Comparison of ENCODE assay signal across 8 cellular contexts in genomic region chr12:93569656-93570551, GRCh38. TPM values are rescaled to one million over a fixed set of nuclear protein-coding genes. Genes with fewer than 3 reads are reported as not detected.
DNase-seq lines count a peak whose midpoint lies in the region; ATAC-seq and TF ChIP-seq lines count a peak whose summit lies in the region.

No MANE protein-coding gene starts in this region.

- peak overlapping the region; percentile 83 for H3K27ac Mint-ChIP-seq in endothelial cell (ENCODE audit: unreplicated experiment)
- peak overlapping the region; percentile 80 for H3K27ac Mint-ChIP-seq in mesothelial cell of epicardium

- peak; percentile 80 for TF ChIP-seq CTCF in endothelial cell (IDR thresholded peaks at IDR 0.05; ENCODE audit: unreplicated experiment)
- TF ChIP-seq CTCF in mesothelial cell of epicardium (IDR thresholded peaks at IDR 0.05; ENCODE audit: unreplicated experiment) = peak; percentile 70

- H3K4me3 Mint-ChIP-seq in endothelial cell (ENCODE audit: unreplicated experiment) (peak overlapping the region; percentile 94), mesothelial cell of epicardium (peak overlapping the region; percentile 79)

- H3K36me3 Mint-ChIP-seq in endothelial cell (ENCODE audit: low read depth, unreplicated experiment) (peaks cover 12% of the 10 kb centered on the region), mesothelial cell of epicardium (peaks cover 8% of the 10 kb centered on the region)

- DNase-seq in AG08396 (ENCODE audit: low spot score) (peak; percentile 90), NCI-H774 (lab: John Stamatoyannopoulos, UW) (peak; percentile 69), endothelial cell (ENCODE audit: low spot score) (peak; percentile 94), mesothelial cell of epicardium (ENCODE audit: low spot score in 2 of 2, unreplicated experiment in 2 of 2) (peak; percentile 82 to 88)
- peak; percentile 76 for DNase-seq in activated CD8-positive, alpha-beta memory T cell treated with anti-CD3 and anti-CD28 coated beads, Interleukin-2, amount 50 U/mL, for 4 hours
- DNase-seq in stimulated activated CD8-positive, alpha-beta memory T cell treated with anti-CD3 and anti-CD28 coated beads, Interleukin-15, amount 100 ng/mL, for 48 hours (ENCODE audit: low read depth in 2 of 2) = peak; percentile 55 to 62

- H3K4me1 Mint-ChIP-seq in endothelial cell (ENCODE audit: unreplicated experiment) (peaks cover 11% of the 10 kb centered on the region), mesothelial cell of epicardium (peaks cover 20% of the 10 kb centered on the region)

- peaks cover 17% of the 10 kb centered on the region for H3K27me3 Mint-ChIP-seq in endothelial cell (ENCODE audit: unreplicated experiment)
- peaks cover 10% of the 10 kb centered on the region for H3K27me3 Mint-ChIP-seq in mesothelial cell of epicardium (ENCODE audit: low read depth)

- H3K9me3 Mint-ChIP-seq in endothelial cell (ENCODE audit: unreplicated experiment) (no peaks in the 10 kb centered on the region), mesothelial cell of epicardium (no peaks in the 10 kb centered on the region)

- ATAC-seq in GM18867 (IDR thresholded peaks at IDR 0.05; ENCODE audit: unreplicated experiment) (peak; percentile 46), HG03196 (IDR thresholded peaks at IDR 0.05; ENCODE audit: unreplicated experiment) (peak; percentile 43)

RNA-seq across cellular contexts. Expression of gene SOCS2, which starts 2.6 kb away (rescaled TPM):
- 19.5 TPM for total RNA-seq in endothelial cell (ENCODE audit: unreplicated experiment)
- 11.8 to 13.9 TPM (median 12.7 TPM) in 3 replicates for total RNA-seq in mesothelial cell of epicardium

Comparison
In these comparisons a context has a peak if more than half of its experiments do, and no peak if none do; other contexts are left out.
1. Peak in every context shown above with its lines: DNase-seq and ATAC-seq.